8 cellular contexts compared by ENCODE assay signal in the genomic region with DNA sequence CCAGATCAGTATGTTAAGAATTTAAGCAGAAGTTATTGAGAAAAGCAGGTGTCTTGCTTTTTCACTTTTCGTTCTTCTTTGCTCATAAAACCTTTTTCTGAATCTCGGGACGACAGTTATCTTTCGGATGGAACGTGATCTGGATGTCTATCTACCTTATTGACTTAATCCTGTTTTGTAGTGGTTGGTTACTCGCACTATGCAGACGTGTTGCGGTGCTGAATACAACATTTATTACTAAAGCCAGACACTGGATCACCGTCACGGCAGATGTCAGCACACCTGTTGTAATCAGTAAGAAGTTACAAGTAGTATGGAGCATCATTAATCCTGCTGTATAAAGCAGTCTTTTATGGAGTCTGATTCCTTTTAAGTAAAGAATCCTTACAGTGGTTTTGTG. TPM values are rescaled to one million over a fixed set of nuclear protein-coding genes. Genes with fewer than 3 reads are reported as not detected.
DNase-seq lines count a peak whose midpoint lies in the region; ATAC-seq, FAIRE-seq and TF ChIP-seq lines count a peak whose summit lies in the region.

No MANE protein-coding gene starts in this region.

- intact Hi-C loops in ovary (cut with DNase I): no loop called here

- no peaks in the 10 kb centered on the region for H3K9me3 ChIP-seq in ovary

- peak overlapping the region in 1 of 2 donors; percentile 55 for H3K27ac ChIP-seq in ovary

- ATAC-seq in HG02938 (IDR thresholded peaks at IDR 0.05; ENCODE audit: unreplicated experiment) (peak; percentile 15), HG03135 (IDR thresholded peaks at IDR 0.05; ENCODE audit: unreplicated experiment) (no peak), HG03045 (IDR thresholded peaks at IDR 0.05; ENCODE audit: unreplicated experiment) (no peak)

- no peak for TF ChIP-seq EP300 in ovary (IDR thresholded peaks at IDR 0.05)

- no peaks in the 10 kb centered on the region for H3K27me3 ChIP-seq in ovary

- H3K4me1 ChIP-seq in ovary (ENCODE audit: insufficient read depth): peaks cover 5% of the 10 kb centered on the region

- no peak for DNase-seq in GM12892 (ENCODE audit: insufficient read length)
- peak; percentile 49 for DNase-seq in RKO (ENCODE audit: low spot score)
- no peak for DNase-seq in epithelial cell of proximal tubule (ENCODE audit: low read depth)
- no peak for DNase-seq in ovary
- DNase-seq in Kasumi-1 (lab: John Stamatoyannopoulos, UW): no peak

- FAIRE-seq in GM12892 (lab: Jason Lieb, UNC): peak; percentile 61

- H3K36me3 ChIP-seq in ovary: no peaks in the 10 kb centered on the region

- TF ChIP-seq POLR2A in GM12892 (IDR thresholded peaks at IDR 0.05; ENCODE audit: low read depth, low read length): no peak
- TF ChIP-seq POLR2A in ovary (IDR thresholded peaks at IDR 0.05): no peak

- 1% methylated on average over 10 of the region's 10 CpGs for WGBS in ovary, 3 donors

- no peak for TF ChIP-seq CTCF in epithelial cell of proximal tubule (conservative IDR thresholded peaks at IDR 0.05; ENCODE audit: low read depth, low read length)
- TF ChIP-seq CTCF in ovary (IDR thresholded peaks at IDR 0.05): no peak

- peak overlapping the region; percentile 61 for H3K4me3 ChIP-seq in epithelial cell of proximal tubule (ENCODE audit: low read depth, low read length)
- H3K4me3 ChIP-seq in ovary: peak overlapping the region; percentile 83

RNA-seq across cellular contexts. Expression of a gene that starts 0.6 kb away (rescaled TPM):
- polyA plus RNA-seq in GM12892 (2012; ENCODE audit: missing spikeins): 14.1 TPM
- total RNA-seq in epithelial cell of proximal tubule (12.2 and 18.2 TPM in 2 replicates), ovary (10 to 100 TPM; 10.6 to 21.3 (median 20.3) TPM)
- 10 to 100 TPM in 1 of 2 donors, 1 to 10 TPM in 1; 6.8 to 10.1 TPM for polyA plus RNA-seq in ovary
